ENCODE assay signal across 8 cellular contexts in genomic region chr17:63476857-63477470, GRCh38. TPM values are rescaled to one million over a fixed set of nuclear protein-coding genes. Genes with fewer than 3 reads are reported as not detected.
A peak's percentile ranks its signal among the peaks of the same experiment; 100 is the strongest.
DNase-seq lines count a peak whose midpoint lies in the region; ATAC-seq and TF ChIP-seq lines count a peak whose summit lies in the region.

Gene ACE (plus strand): TSS chr17:63477061. CDS start chr17:63477095, 34 bp downstream.

- no peaks in the 10 kb centered on the region for H3K9me3 Mint-ChIP-seq in neural progenitor cell

- no peaks in the 10 kb centered on the region for H3K79me2 ChIP-seq in neural progenitor cell (ENCODE audit: low read depth)

- no peak within 1 kb of the TSS for H3K27ac Mint-ChIP-seq in neural progenitor cell

- no peaks in the 10 kb centered on the region for H3K36me3 ChIP-seq in neural progenitor cell

- no peak within 1 kb of the TSS for H3K9ac ChIP-seq in neural progenitor cell

- TF ChIP-seq CTCF in foreskin keratinocyte (conservative IDR thresholded peaks at IDR 0.05): no peak
- no peak for TF ChIP-seq CTCF in neural progenitor cell (IDR thresholded peaks at IDR 0.05)

- H3K9me3 ChIP-seq in neural progenitor cell (ENCODE audit: low read depth): no peaks in the 10 kb centered on the region

- no peaks in the 10 kb centered on the region for H3K36me3 Mint-ChIP-seq in neural progenitor cell

- H3K27me3 ChIP-seq in foreskin keratinocyte (peaks cover 63% of the 10 kb centered on the region), neural progenitor cell (peaks cover 63% of the 10 kb centered on the region)

- peak within 1 kb of the TSS; percentile 87 for H2AFZ ChIP-seq in neural progenitor cell (replicated peaks)

- peaks cover 13% of the 10 kb centered on the region for H3K4me1 Mint-ChIP-seq in neural progenitor cell

- peaks cover 7% of the 10 kb centered on the region for H3F3A ChIP-seq in neural progenitor cell (ENCODE audit: low read depth)

- H3K4me2 ChIP-seq in neural progenitor cell: peak within 1 kb of the TSS; percentile 99

- in situ Hi-C loops in ACHN (cut with HindIII; ENCODE audit: low pct_ligation_motif_present, low pct_unique_long_range_greater_than_20kb, low sequenced_read_pairs): no loop called here

- DNase-seq in ACHN (peak; percentile 19), NCI-H524 (lab: John Stamatoyannopoulos, UW) (peak; percentile 62 to 88), activated T-helper 1 cell treated with Interleukin-2 at 50 U/mL for 16 hours (ENCODE audit: low read depth) (peak; percentile 17), foreskin keratinocyte (no peak), neural progenitor cell (ENCODE audit: low spot score) (peak; percentile 76)
- no peak for DNase-seq in effector CD8-positive, alpha-beta T cell (lab: John Stamatoyannopoulos, UW)

- ATAC-seq in GM19395 (IDR thresholded peaks at IDR 0.05; ENCODE audit: unreplicated experiment): peak; percentile 51
- ATAC-seq in foreskin keratinocyte: peak; percentile 6
- ATAC-seq in HG03095 (IDR thresholded peaks at IDR 0.05; ENCODE audit: unreplicated experiment): no peak

- peaks cover 12% of the 10 kb centered on the region for H4K20me1 ChIP-seq in neural progenitor cell (ENCODE audit: low read depth)

- peaks cover 41% of the 10 kb centered on the region for H3K27me3 Mint-ChIP-seq in neural progenitor cell (ENCODE audit: insufficient read depth, low read depth)

- H3K27ac ChIP-seq in foreskin keratinocyte (no peak within 1 kb of the TSS), neural progenitor cell (no peak within 1 kb of the TSS)

- no peaks in the 10 kb centered on the region for H3K4me1 ChIP-seq in foreskin keratinocyte
- peaks cover 7% of the 10 kb centered on the region for H3K4me1 ChIP-seq in neural progenitor cell

- H3K4me3 ChIP-seq in neural progenitor cell: peak within 1 kb of the TSS; percentile 71

- H3K4me3 Mint-ChIP-seq in neural progenitor cell: peak within 1 kb of the TSS; percentile 86

RNA-seq across cellular contexts. Expression of gene ACE, which starts in this region (rescaled TPM):
- total RNA-seq in foreskin keratinocyte (0.14 and 0.17 TPM in 2 replicates), neural progenitor cell (ENCODE audit: low replicate concordance) (0.22 TPM in 1 of 2 replicates, not detected in the other)
- 0.04 and 0.11 TPM in 2 replicates for polyA plus RNA-seq in foreskin keratinocyte

Comparison
In these comparisons a context has a peak if more than half of its experiments do, and no peak if none do; other contexts are left out.
1. Peak in ATAC-seq in foreskin keratinocyte; RNA of the gene not detected or under 1 TPM.
2. Peak in DNase-seq, H3K4me3 ChIP-seq and H3K4me2 ChIP-seq in neural progenitor cell; RNA of the gene not detected or under 1 TPM.
3. DNase-seq: peak in ACHN (single experiment), NCI-H524 (2 of 2) and activated T-helper 1 cell treated with Interleukin-2 at 50 U/mL for 16 hours (single experiment); none in foreskin keratinocyte (0 of 2) and effector CD8-positive, alpha-beta T cell (single experiment).